In the genomic region with DNA sequence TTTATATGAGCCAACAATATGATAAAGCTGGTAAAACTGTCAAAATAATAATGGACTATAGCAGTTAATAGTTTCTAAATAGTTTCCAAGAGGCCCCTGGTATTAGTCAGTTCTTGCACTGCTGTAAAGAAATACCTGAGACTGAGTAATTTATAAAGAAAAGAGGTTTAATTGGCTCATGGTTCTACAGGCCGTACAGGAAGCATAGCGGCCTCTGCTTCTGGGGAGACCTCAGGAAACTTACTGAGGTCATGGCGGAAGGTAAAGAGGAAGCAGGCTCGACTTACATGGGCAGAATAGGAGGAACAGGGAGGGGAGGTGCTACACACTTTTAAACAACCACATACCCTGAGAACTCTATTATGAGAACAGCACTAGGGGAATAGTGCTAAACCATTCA, we compare ENCODE assay signal across 26 cellular contexts.
DNase-seq lines count a peak whose midpoint lies in the region; ATAC-seq, FAIRE-seq and TF ChIP-seq lines count a peak whose summit lies in the region.
"Had no signal": no experiment of that assay in that cellular context is flagged by ENCODE, and none has a peak within 500 bp of the region (broad histone marks: within the 10 kb centered on the region; RNA-seq: fewer than 3 reads in every experiment).

No MANE protein-coding gene starts in this region.

- H3K36me3 ChIP-seq in thyroid gland, result no peaks in the 10 kb centered on the region
- H3K36me3 ChIP-seq: colonic mucosa, heart right ventricle, SJSA1, suprapubic skin had no signal

- TF ChIP-seq POLR2A in thyroid gland (IDR thresholded peaks at IDR 0.05), result no peak

- 53 to 75% methylated on average over 4 of the region's 4 CpGs for WGBS in thyroid gland, 2 donors

- FAIRE-seq in RCC 7860 (lab: Jason Lieb, UNC), result no peak
- FAIRE-seq: bronchial epithelial cell, H1 had no signal

- ATAC-seq in HG03439 (IDR thresholded peaks at IDR 0.05; ENCODE audit: unreplicated experiment), result no peak
- ATAC-seq: heart right ventricle; naive thymus-derived CD4-positive, alpha-beta T cell; Panc1; stimulated activated memory B cell treated with anti-CD40 and anti-IgM and Interleukin-4, amounts not matched to agents 10 μg/mL and 1 μg/mL and 100 μg/mL, for 72 hours had no signal

- H3K27ac ChIP-seq in thyroid gland, result peak overlapping the region; percentile 57 to 77 (median 69)
- H3K27ac ChIP-seq: colonic mucosa, heart right ventricle, SJSA1, suprapubic skin had no signal

- intact Hi-C loops in thyroid gland (cut with DNase I), result no loop called here

- peak; percentile 63 for DNase-seq in HK-2 (ENCODE audit: unreplicated experiment)
- DNase-seq in RCC 7860 (ENCODE audit: low spot score), result peak; percentile 92
- peak; percentile 6 for DNase-seq in iris pigment epithelial cell (ENCODE audit: low read depth)
- DNase-seq in thyroid gland, result no peak
- DNase-seq in stimulated activated CD4-positive, alpha-beta T cell treated with anti-CD3 and anti-CD28 coated beads, Interleukin-2, amount 100 ng/mL, for 48 hours, result no peak
- no peak for DNase-seq in AG08395 (ENCODE audit: low spot score)
- DNase-seq: activated CD4-positive, alpha-beta T cell treated with anti-CD3 and anti-CD28 coated beads for 48 hours; activated T-cell treated with anti-CD3 and anti-CD28 coated beads, Interleukin-2, amount 50 U/mL, for 24 hours; CD4-positive, alpha-beta memory T cell; colonic mucosa; DMS53; effector memory CD4-positive, alpha-beta T cell; erythroblast; heart right ventricle; naive thymus-derived CD4-positive, alpha-beta T cell; NCI-H1092 treated with DMSO at 0.1 percent for 48 hours; NCI-H2081; NCI-H446 treated with DMSO at 0.1 percent for 48 hours; occipital lobe had no signal

- peaks cover 15 to 16% of the 10 kb centered on the region in 2 donors for H3K4me1 ChIP-seq in thyroid gland
- H3K4me1 ChIP-seq: colonic mucosa, SJSA1, suprapubic skin had no signal

- H3K4me3 ChIP-seq in thyroid gland (replicated peaks in 1 of 3), result no peak overlapping the region
- H3K4me3 ChIP-seq: colonic mucosa, heart right ventricle, SJSA1, suprapubic skin had no signal

- H3K27me3 ChIP-seq in thyroid gland, result no peaks in the 10 kb centered on the region
- H3K27me3 ChIP-seq: colonic mucosa, heart right ventricle, SJSA1, suprapubic skin had no signal

- TF ChIP-seq CTCF in thyroid gland (IDR thresholded peaks at IDR 0.05), result no peak

- no peaks in the 10 kb centered on the region for H3K9me3 ChIP-seq in thyroid gland
- H3K9me3 ChIP-seq: colonic mucosa, SJSA1, suprapubic skin had no signal

Comparison
In these comparisons a context has a peak if more than half of its experiments do, and no peak if none do; other contexts are left out.
1. DNase-seq: peak in HK-2 (single experiment), RCC 7860 (single experiment) and iris pigment epithelial cell (single experiment); none in thyroid gland (0 of 2), stimulated activated CD4-positive, alpha-beta T cell treated with anti-CD3 and anti-CD28 coated beads, Interleukin-2, amount 100 ng/mL, for 48 hours (0 of 2) and AG08395 (single experiment).